8 cellular contexts compared by ENCODE assay signal in the genomic region with DNA sequence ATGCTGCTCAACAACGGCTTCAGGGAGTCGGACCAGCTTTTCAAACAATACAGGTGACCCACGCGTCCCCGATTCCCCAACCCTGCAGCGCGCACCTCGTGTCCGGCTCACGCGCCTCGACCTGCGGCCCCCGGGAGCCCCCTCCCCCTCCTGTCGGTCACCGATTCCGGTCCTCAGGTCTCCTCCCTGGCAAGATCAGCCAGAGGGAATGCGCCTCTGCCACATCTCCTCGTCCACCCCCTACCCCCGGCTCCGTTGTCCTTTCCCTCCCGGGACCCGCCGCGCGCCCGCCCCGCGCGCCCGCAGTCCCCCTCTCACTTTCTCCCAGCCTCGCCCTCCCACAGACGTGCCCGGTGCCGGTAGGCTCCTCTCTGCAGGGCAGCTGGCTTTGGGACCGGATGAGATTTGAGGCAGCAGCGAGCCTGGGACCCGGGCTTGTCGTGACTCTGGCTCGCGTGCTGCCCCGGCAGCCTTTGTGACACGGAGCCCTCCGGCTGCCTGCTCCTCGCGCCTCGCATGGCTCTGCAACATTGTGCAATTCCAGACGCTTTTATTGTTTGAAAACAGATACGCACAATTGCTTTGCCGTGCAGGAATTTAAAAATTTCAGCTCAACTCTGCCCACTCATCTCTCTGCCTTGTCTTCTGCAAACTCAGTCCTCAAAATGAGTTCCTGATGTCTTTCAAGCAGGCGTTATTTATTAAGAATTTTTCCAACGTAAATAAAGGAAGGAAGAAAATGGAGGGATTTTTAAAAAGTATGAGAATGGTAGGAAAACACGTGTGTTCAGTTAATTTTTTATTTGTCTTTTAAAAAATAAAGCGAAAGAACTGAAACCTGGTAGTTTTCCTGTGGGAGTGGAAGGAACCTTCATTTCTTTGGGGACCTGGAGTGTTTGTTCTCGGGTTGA. TPM values are rescaled to one million over a fixed set of nuclear protein-coding genes. Genes with fewer than 3 reads are reported as not detected.
DNase-seq lines count a peak whose midpoint lies in the region; ATAC-seq and TF ChIP-seq lines count a peak whose summit lies in the region.

No MANE protein-coding gene starts in this region.

- TF ChIP-seq CTCF in esophagus squamous epithelium (IDR thresholded peaks at IDR 0.05), result no peak

- H3K9me3 ChIP-seq in esophagus squamous epithelium (no peaks in the 10 kb centered on the region), mucosa of stomach (ENCODE audit: control insufficient read depth, low read length) (no peaks in the 10 kb centered on the region)

- peak overlapping the region; percentile 72 for H3K9ac ChIP-seq in mucosa of stomach (ENCODE audit: low read length)

- 1 to 5% methylated on average over 9 to 19 of the region's 55 CpGs for WGBS in esophagus squamous epithelium, 2 donors

- H3K27ac ChIP-seq in esophagus squamous epithelium, result peak overlapping the region; percentile 87 to 94 (median 90)

- intact Hi-C loops in esophagus squamous epithelium (cut with DNase I), result loop anchor here (10.0 kb wide), 1 partner anchor 100 kb away; no protein-coding TSS in a partner anchor

- H3K36me3 ChIP-seq in esophagus squamous epithelium (no peaks in the 10 kb centered on the region), mucosa of stomach (ENCODE audit: control insufficient read depth, insufficient read depth, low read length) (no peaks in the 10 kb centered on the region)

- no peak for ATAC-seq in GM18861 (IDR thresholded peaks at IDR 0.05; ENCODE audit: unreplicated experiment)

- DNase-seq in SKM-1 treated with dmso at 0.1 percent for 144 hours (lab: John Stamatoyannopoulos, UW; ENCODE audit: unreplicated experiment) (peak; percentile 24), SKM-1 (lab: John Stamatoyannopoulos, UW; ENCODE audit: unreplicated experiment) (no peak), NOMO-1 treated with DMSO at 0.1 percent for 48 hours (lab: John Stamatoyannopoulos, UW; ENCODE audit: unreplicated experiment) (peak; percentile 62), activated T-helper 1 cell treated with Interleukin-2 at 50 U/mL for 16 hours (ENCODE audit: low read depth) (peak; percentile 30), esophagus squamous epithelium (lab: John Stamatoyannopoulos, UW) (no peak), superior temporal gyrus (ENCODE audit: extremely low spot score) (peak; percentile 35)

- H3K4me3 ChIP-seq in esophagus squamous epithelium (peak overlapping the region; percentile 82 to 94 (median 88)), mucosa of stomach (ENCODE audit: low read length) (peak overlapping the region; percentile 44)

- H3K27me3 ChIP-seq in esophagus squamous epithelium, result no peaks in the 10 kb centered on the region
- H3K27me3 ChIP-seq in mucosa of stomach (ENCODE audit: control insufficient read depth, insufficient read depth, low read length), result no peaks in the 10 kb centered on the region

- H3K4me1 ChIP-seq in esophagus squamous epithelium (peaks cover 5 to 67% (median 8%) of the 10 kb centered on the region in 3 donors), mucosa of stomach (ENCODE audit: control insufficient read depth, insufficient read depth, low read length) (peaks cover 4% of the 10 kb centered on the region)

- TF ChIP-seq POLR2A in esophagus squamous epithelium (IDR thresholded peaks at IDR 0.05), result peak in 2 of 4 donors; percentile 40 to 56

RNA-seq across cellular contexts. Expression of a gene that starts 0.7 kb away (rescaled TPM):
- 10 to 100 TPM; 12.3 to 35.9 (median 24.8) TPM for total RNA-seq in esophagus squamous epithelium

Comparison
In these comparisons a context has a peak if more than half of its experiments do, and no peak if none do; other contexts are left out.
1. DNase-seq: peak in SKM-1 treated with dmso at 0.1 percent for 144 hours (single experiment), NOMO-1 treated with DMSO at 0.1 percent for 48 hours (single experiment), activated T-helper 1 cell treated with Interleukin-2 at 50 U/mL for 16 hours (single experiment) and superior temporal gyrus (single experiment); none in SKM-1 (single experiment) and esophagus squamous epithelium (single experiment).